8 cellular contexts compared by ENCODE assay signal in genomic region chr16:56451753-56452689, GRCh38. TPM values are rescaled to one million over a fixed set of nuclear protein-coding genes. Genes with fewer than 3 reads are reported as not detected.
DNase-seq lines count a peak whose midpoint lies in the region; ATAC-seq and TF ChIP-seq lines count a peak whose summit lies in the region.

No MANE protein-coding gene starts in this region.

- ATAC-seq in Right ventricle myocardium inferior, result peak; percentile 51
- ATAC-seq in naive thymus-derived CD4-positive, alpha-beta T cell, result peak; percentile 36

- H2AFZ ChIP-seq in Karpas-422 (ENCODE audit: low read length), result no peak overlapping the region; the same call in 1 of the 2 replicates

- peaks cover 21% of the 10 kb centered on the region; the same call in 1 of the 2 replicates for H4K20me1 ChIP-seq in Karpas-422 (ENCODE audit: insufficient read depth, low read depth, low read length)

- H3K4me3 ChIP-seq in H7 (ENCODE audit: insufficient read depth, low read depth, low read length), result peak overlapping the region; percentile 98
- H3K4me3 ChIP-seq in Karpas-422 (ENCODE audit: low read length), result peak overlapping the region; percentile 88
- H3K4me3 ChIP-seq in WI38 (ENCODE audit: low read depth, low read length), result peak overlapping the region; percentile 88
- peak overlapping the region; percentile 77 to 94 (median 84) for H3K4me3 ChIP-seq in esophagus squamous epithelium
- peak overlapping the region; percentile 96 for H3K4me3 ChIP-seq in naive thymus-derived CD4-positive, alpha-beta T cell (ENCODE audit: low read length)

- peaks cover 50 to 79% (median 72%) of the 10 kb centered on the region in 7 donors for H3K4me1 Mint-ChIP-seq in naive thymus-derived CD4-positive, alpha-beta T cell

- intact Hi-C loops in Right ventricle myocardium inferior (cut with DNase I) (no loop called here), cardiac septum (cut with DNase I) (no loop called here), esophagus squamous epithelium (cut with DNase I) (no loop called here)
- intact Hi-C loops in naive thymus-derived CD4-positive, alpha-beta T cell (cut with micrococcal nuclease), result loop anchor here (1.0 to 5.0 kb wide), 14 partner anchors 27 to 1550 kb away; partner anchors contain the start of genes AMFR (in 2 of the 2), BBS2 (in 2 of the 2), HERPUD1 (in 2 of the 2) and GNAO1 (in 1 of the 2)

- H3K27ac ChIP-seq in Karpas-422 (ENCODE audit: low read length), result peak overlapping the region; percentile 36; the same call in 1 of the 2 replicates
- H3K27ac ChIP-seq in esophagus squamous epithelium, result peak overlapping the region; percentile 86 to 90 (median 89)
- peak overlapping the region; percentile 92 for H3K27ac ChIP-seq in naive thymus-derived CD4-positive, alpha-beta T cell (ENCODE audit: low read depth, low read length)

- H3K4me1 ChIP-seq in Karpas-422 (ENCODE audit: low read length) (peaks cover 41% of the 10 kb centered on the region), esophagus squamous epithelium (peaks cover 11 to 50% (median 25%) of the 10 kb centered on the region in 3 donors)
- peaks cover 24 to 42% of the 10 kb centered on the region in 2 donors for H3K4me1 ChIP-seq in naive thymus-derived CD4-positive, alpha-beta T cell (ENCODE audit: control insufficient read depth in 2 of 2, insufficient read depth in 2 of 2, low read length in 2 of 2)

- H3K9me2 ChIP-seq in Karpas-422 (replicated peaks; ENCODE audit: insufficient read depth, low read length), result no peaks in the 10 kb centered on the region

- peak overlapping the region; percentile 83 for H3K9ac ChIP-seq in Karpas-422 (ENCODE audit: low read length)

- POLR2A ChIA-PET in naive thymus-derived CD4-positive, alpha-beta T cell (lab: Charles Lee), result interaction anchor here (0.5 to 1.6 kb wide), 13 partner anchors 8 to 1283 kb away, joined by 3 to 5 read pairs (median 4); partner anchors contain the start of genes KATNB1, PSME3IP1 and RSPRY1

- TF ChIP-seq POLR2A in esophagus squamous epithelium (IDR thresholded peaks at IDR 0.05), result no peak

- no peaks in the 10 kb centered on the region for H3K27me3 Mint-ChIP-seq in naive thymus-derived CD4-positive, alpha-beta T cell

- WGBS in esophagus squamous epithelium, 2 donors, result 3 to 6% methylated on average over 24 to 25 of the region's 31 CpGs

- CTCF ChIA-PET in naive thymus-derived CD4-positive, alpha-beta T cell (lab: Charles Lee), result interaction anchor here (0.7 to 1.4 kb wide), 2 partner anchors 25 to 35 kb away, joined by 3 to 4 read pairs; no protein-coding TSS in a partner anchor

- DNase-seq in Right ventricle myocardium inferior (ENCODE audit: missing footprints) (no peak), cardiac septum (ENCODE audit: low spot score) (no peak), H7 (peak; percentile 80), Karpas-422 (peak; percentile 74), esophagus squamous epithelium (lab: John Stamatoyannopoulos, UW) (no peak), NCI-H226 (no peak)
- peak in 2 of 9 donors; percentile 1 to 3 for DNase-seq in naive thymus-derived CD4-positive, alpha-beta T cell

- TF ChIP-seq CTCF in WI38 (IDR thresholded peaks at IDR 0.05; ENCODE audit: low read depth, low read length) (no peak), esophagus squamous epithelium (IDR thresholded peaks at IDR 0.05) (no peak)

- peak overlapping the region; percentile 86 for H3K4me2 ChIP-seq in Karpas-422 (ENCODE audit: low read depth, low read length, poor library complexity, severe bottlenecking)

- no peaks in the 10 kb centered on the region for H3K9me3 Mint-ChIP-seq in naive thymus-derived CD4-positive, alpha-beta T cell

- H3K9me3 ChIP-seq in Karpas-422 (ENCODE audit: low read length) (no peaks in the 10 kb centered on the region), esophagus squamous epithelium (no peaks in the 10 kb centered on the region)
- no peaks in the 10 kb centered on the region for H3K9me3 ChIP-seq in naive thymus-derived CD4-positive, alpha-beta T cell (ENCODE audit: control insufficient read depth in 2 of 3, low read length in 3 of 3)

- H3K79me2 ChIP-seq in Karpas-422 (ENCODE audit: low read length), result peaks cover 79% of the 10 kb centered on the region

- H3K4me3 Mint-ChIP-seq in naive thymus-derived CD4-positive, alpha-beta T cell, result peak overlapping the region; percentile 94 to 100 (median 97)

- H3K27me3 ChIP-seq in H7 (ENCODE audit: control insufficient read depth, insufficient read depth, low read length) (no peaks in the 10 kb centered on the region), Karpas-422 (ENCODE audit: low read length) (no peaks in the 10 kb centered on the region), esophagus squamous epithelium (no peaks in the 10 kb centered on the region)
- no peaks in the 10 kb centered on the region for H3K27me3 ChIP-seq in naive thymus-derived CD4-positive, alpha-beta T cell (ENCODE audit: control insufficient read depth in 2 of 2, insufficient read depth in 2 of 2, low read length in 2 of 2)

- H3K36me3 ChIP-seq in H7 (replicated peaks; ENCODE audit: control insufficient read depth, insufficient read depth, low read length), result peaks cover 17% of the 10 kb centered on the region
- peaks cover 44% of the 10 kb centered on the region; the same call in 1 of the 2 replicates for H3K36me3 ChIP-seq in Karpas-422 (ENCODE audit: insufficient read depth, low read length)
- peaks cover 0 to 48% (median 4%) of the 10 kb centered on the region in 3 donors for H3K36me3 ChIP-seq in esophagus squamous epithelium
- H3K36me3 ChIP-seq in naive thymus-derived CD4-positive, alpha-beta T cell (ENCODE audit: control insufficient read depth in 2 of 3, insufficient read depth in 3 of 3, low read length in 3 of 3), result peaks cover 11 to 28% (median 24%) of the 10 kb centered on the region in 3 experiments

- peaks cover 20 to 34% (median 25%) of the 10 kb centered on the region in 5 donors for H3K36me3 Mint-ChIP-seq in naive thymus-derived CD4-positive, alpha-beta T cell

- H3K27ac Mint-ChIP-seq in naive thymus-derived CD4-positive, alpha-beta T cell, result peak overlapping the region; percentile 92 to 98 (median 93)

RNA-seq across cellular contexts. Expression of gene OGFOD1, which starts 0.7 kb away (rescaled TPM):
- total RNA-seq in Right ventricle myocardium inferior (30.6 TPM), cardiac septum (30.1 TPM), esophagus squamous epithelium (10 to 100 TPM; 28.8 to 58.3 (median 32.1) TPM)
- 70.2 and 74.1 TPM in 2 replicates for total RNA-seq in H7 (2014; rRNA removed; shearing (Covaris generic))
- 51.9 and 61.0 TPM in 2 replicates for total RNA-seq in Karpas-422 (2014; rRNA removed; shearing (Covaris generic); ENCODE audit: low replicate concordance)
- 10 to 100 TPM; 23.8 to 51.8 (median 42.1) TPM for total RNA-seq in naive thymus-derived CD4-positive, alpha-beta T cell
- 100 to 1,000 TPM in 1 of 2 donors, 10 to 100 TPM in 1; 98.5 to 106 TPM for polyA plus RNA-seq in naive thymus-derived CD4-positive, alpha-beta T cell

RNA-seq across cellular contexts. Expression of gene NUDT21, which starts 0.9 kb away (rescaled TPM):
- total RNA-seq in Right ventricle myocardium inferior (61.9 TPM), cardiac septum (66.2 TPM), esophagus squamous epithelium (10 to 100 TPM; 39.4 to 55.5 (median 48.2) TPM)
- total RNA-seq in H7 (2014; rRNA removed; shearing (Covaris generic)), result 158 and 160 TPM in 2 replicates
- total RNA-seq in Karpas-422 (2014; rRNA removed; shearing (Covaris generic); ENCODE audit: low replicate concordance), result 73.2 and 170 TPM in 2 replicates
- total RNA-seq in naive thymus-derived CD4-positive, alpha-beta T cell, result 100 to 1,000 TPM in 2 of 5 experiments, 10 to 100 TPM in 3; 74.0 to 191 (median 97.5) TPM
- polyA plus RNA-seq in naive thymus-derived CD4-positive, alpha-beta T cell, result 10 to 100 TPM; 63.9 to 65.6 TPM

RNA-seq across cellular contexts. Expression of gene AMFR, which starts 26.7 kb away (rescaled TPM):
- total RNA-seq in Right ventricle myocardium inferior, result 68.9 TPM
- total RNA-seq in cardiac septum, result 79.4 TPM
- 83.1 and 91.1 TPM in 2 replicates for total RNA-seq in H7 (2014; rRNA removed; shearing (Covaris generic))
- total RNA-seq in Karpas-422 (2014; rRNA removed; shearing (Covaris generic); ENCODE audit: low replicate concordance), result 243 and 284 TPM in 2 replicates
- total RNA-seq in esophagus squamous epithelium, result 100 to 1,000 TPM in 2 of 4 donors, 10 to 100 TPM in 2; 69.9 to 133 (median 111) TPM
- total RNA-seq in naive thymus-derived CD4-positive, alpha-beta T cell, result 10 to 100 TPM; 45.5 to 83.3 (median 62.0) TPM
- polyA plus RNA-seq in naive thymus-derived CD4-positive, alpha-beta T cell, result 10 to 100 TPM; 35.7 to 37.2 TPM

Comparison
In these comparisons a context has a peak if more than half of its experiments do, and no peak if none do; other contexts are left out.
1. DNase-seq: peak in H7 (single experiment) and Karpas-422 (single experiment); none in Right ventricle myocardium inferior (single experiment), cardiac septum (single experiment), esophagus squamous epithelium (single experiment) and NCI-H226 (single experiment).
2. H3K27ac ChIP-seq: peak in every context shown above with its lines; median percentile 92 in naive thymus-derived CD4-positive, alpha-beta T cell; 89 in esophagus squamous epithelium; 36 in Karpas-422.
3. intact Hi-C loops: an anchor here in naive thymus-derived CD4-positive, alpha-beta T cell (1.0 to 5.0 kb wide); none called in Right ventricle myocardium inferior, cardiac septum and esophagus squamous epithelium.
4. Peak in every context shown above with its lines, with median percentiles within 50 percentile points of each other: H3K4me3 ChIP-seq.